8 cellular contexts compared by ENCODE assay signal in the genomic region with DNA sequence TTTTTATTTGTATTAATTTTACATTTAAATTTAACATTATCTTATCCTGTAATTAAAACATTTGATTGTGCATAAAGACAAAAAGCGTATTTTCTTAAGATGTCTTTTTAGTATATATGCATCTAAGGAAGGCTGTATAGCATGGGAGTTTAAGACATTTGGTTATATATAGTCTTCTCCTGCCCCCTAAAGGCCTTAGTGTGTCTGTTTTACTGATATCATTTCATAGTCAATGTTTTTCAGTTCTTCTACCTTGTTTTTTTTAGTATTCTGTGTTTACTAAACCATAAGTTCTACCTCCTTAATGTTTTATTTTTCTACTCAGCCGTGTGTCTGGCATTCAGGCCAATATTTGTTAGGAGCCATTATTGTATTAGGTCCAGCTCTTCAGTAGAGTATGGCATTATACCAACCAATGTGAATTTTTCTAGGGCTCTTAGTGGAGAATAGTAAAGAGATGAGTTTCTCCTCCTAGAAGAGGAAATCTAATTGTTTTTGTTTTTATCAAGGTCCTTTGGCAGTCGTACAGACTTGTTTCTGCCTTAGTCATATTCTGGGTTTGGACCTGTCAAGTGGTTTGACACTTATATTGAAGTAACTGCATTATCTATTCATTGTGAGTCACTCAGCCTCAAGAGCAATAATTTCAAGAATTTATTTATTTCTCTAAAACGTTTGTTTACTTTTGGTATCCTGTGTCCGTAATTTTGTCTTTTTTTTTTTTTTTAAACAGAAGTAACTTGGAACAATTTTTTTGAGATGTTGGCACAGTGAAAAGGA.
DNase-seq lines count a peak whose midpoint lies in the region; ATAC-seq and TF ChIP-seq lines count a peak whose summit lies in the region.

No MANE protein-coding gene starts in this region.

- H3K9me3 ChIP-seq in lower lobe of right lung = no peaks in the 10 kb centered on the region
- H3K9me3 ChIP-seq in aorta (ENCODE audit: control insufficient read depth, low read length) = no peaks in the 10 kb centered on the region

- peak overlapping the region; percentile 45 to 93 (median 57) for H3K27ac Mint-ChIP-seq in brain

- H3K4me1 ChIP-seq in lower lobe of right lung = peaks cover 6% of the 10 kb centered on the region
- H3K4me1 ChIP-seq in aorta (ENCODE audit: control insufficient read depth in 1 of 2, insufficient read depth in 2 of 2, low read length in 2 of 2) = no peaks in the 10 kb centered on the region

- H3K36me3 ChIP-seq in lower lobe of right lung (peaks cover 19% of the 10 kb centered on the region), aorta (ENCODE audit: control insufficient read depth in 1 of 2, insufficient read depth in 2 of 2, low read length in 1 of 2) (no peaks in the 10 kb centered on the region)

- H3K4me3 Mint-ChIP-seq in brain = peak overlapping the region; percentile 69 to 86 (median 78)

- H3K9me3 Mint-ChIP-seq in brain = no peaks in the 10 kb centered on the region

- DNase-seq in NCI-H2171 treated with DMSO at 0.1 percent for 48 hours (lab: John Stamatoyannopoulos, UW) (peak; percentile 12), NCI-H2171 (lab: John Stamatoyannopoulos, UW) (no peak), NCI-H2196 (lab: John Stamatoyannopoulos, UW; ENCODE audit: unreplicated experiment) (peak; percentile 29), lower lobe of right lung (no peak), aorta (no peak)

- peak; percentile 76 for ATAC-seq in HG02571 (IDR thresholded peaks at IDR 0.05; ENCODE audit: unreplicated experiment)
- peak in 1 of 2 donors; percentile 57 for ATAC-seq in lower lobe of right lung
- ATAC-seq in aorta (ENCODE audit: low FRiP score) = no peak
- ATAC-seq in HG03097 (IDR thresholded peaks at IDR 0.05; ENCODE audit: low FRiP score, unreplicated experiment) = no peak

- H3K27me3 ChIP-seq in lower lobe of right lung (ENCODE audit: low read depth) (no peaks in the 10 kb centered on the region), aorta (ENCODE audit: control insufficient read depth in 1 of 2, insufficient read depth in 2 of 2, low read length in 1 of 2) (no peaks in the 10 kb centered on the region)

- no peaks in the 10 kb centered on the region for H3K36me3 Mint-ChIP-seq in brain

- H3K4me1 Mint-ChIP-seq in brain = peaks cover 59% of the 10 kb centered on the region

- H3K27me3 Mint-ChIP-seq in brain = no peaks in the 10 kb centered on the region

- H3K4me3 ChIP-seq in lower lobe of right lung (no peak overlapping the region), aorta (ENCODE audit: low read length in 2 of 2) (no peak overlapping the region)

- TF ChIP-seq CTCF in brain (conservative IDR thresholded peaks at IDR 0.05) = peak; percentile 71 to 82
- TF ChIP-seq CTCF in lower lobe of right lung (IDR thresholded peaks at IDR 0.05) = peak; percentile 35

- intact Hi-C loops in lower lobe of right lung (cut with DNase I) (no loop called here), aorta (cut with DNase I) (no loop called here)

- 47 to 49% methylated on average over 5 of the region's 5 CpGs for WGBS in aorta, 2 donors

- H3K27ac ChIP-seq in lower lobe of right lung (no peak overlapping the region), aorta (ENCODE audit: low read depth in 1 of 2, low read length in 2 of 2) (no peak overlapping the region)

Comparison
In these comparisons a context has a peak if more than half of its experiments do, and no peak if none do; other contexts are left out.
1. DNase-seq: peak in NCI-H2171 treated with DMSO at 0.1 percent for 48 hours (single experiment) and NCI-H2196 (single experiment); none in NCI-H2171 (single experiment), lower lobe of right lung (single experiment) and aorta (0 of 2).